In the genomic region with DNA sequence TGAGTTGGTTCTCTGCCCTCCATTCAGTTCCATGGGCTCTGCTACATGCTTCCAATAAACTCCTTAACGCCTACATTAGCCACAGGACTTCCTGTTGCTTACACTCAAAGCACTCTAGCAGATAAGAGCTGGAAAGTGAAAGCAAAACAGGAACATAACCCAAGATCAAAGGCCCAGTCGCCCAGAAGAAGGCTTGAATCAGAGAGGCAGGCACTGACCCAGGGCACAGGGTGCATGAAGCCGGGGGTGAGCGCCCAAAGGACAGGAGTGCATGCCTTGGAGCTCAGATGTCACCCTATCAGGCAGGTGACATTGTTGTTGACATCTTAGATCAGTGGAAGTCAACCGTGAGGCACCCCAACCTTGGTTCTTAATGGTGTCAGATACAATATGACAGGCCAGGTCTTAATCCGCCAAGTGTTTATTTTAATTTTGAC, we compare ENCODE assay signal across 1 cellular context.
A peak's percentile ranks its signal among the peaks of the same experiment; 100 is the strongest.
TF ChIP-seq lines count a peak whose summit lies in the region.

No MANE protein-coding gene starts in this region.

TF ChIP-seq in GM12878, 131 proteins besides CTCF, POLR2A, EP300 and RAD21 (continued from another document):
- TF ChIP-seq, protein P1, sequence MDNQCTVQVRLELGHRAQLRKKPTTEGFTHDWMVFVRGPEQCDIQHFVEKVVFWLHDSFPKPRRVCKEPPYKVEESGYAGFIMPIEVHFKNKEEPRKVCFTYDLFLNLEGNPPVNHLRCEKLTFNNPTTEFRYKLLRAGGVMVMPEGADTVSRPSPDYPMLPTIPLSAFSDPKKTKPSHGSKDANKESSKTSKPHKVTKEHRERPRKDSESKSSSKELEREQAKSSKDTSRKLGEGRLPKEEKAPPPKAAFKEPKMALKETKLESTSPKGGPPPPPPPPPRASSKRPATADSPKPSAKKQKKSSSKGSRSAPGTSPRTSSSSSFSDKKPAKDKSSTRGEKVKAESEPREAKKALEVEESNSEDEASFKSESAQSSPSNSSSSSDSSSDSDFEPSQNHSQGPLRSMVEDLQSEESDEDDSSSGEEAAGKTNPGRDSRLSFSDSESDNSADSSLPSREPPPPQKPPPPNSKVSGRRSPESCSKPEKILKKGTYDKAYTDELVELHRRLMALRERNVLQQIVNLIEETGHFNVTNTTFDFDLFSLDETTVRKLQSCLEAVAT (IDR thresholded peaks at IDR 0.05) = peak; percentile 65; the same call in 1 of the 2 replicates
- TF ChIP-seq DPF2 (IDR thresholded peaks at IDR 0.05) = 0 out of 2 replicates have a peak, but pooled peaks have one; percentile 20
- TF ChIP-seq, protein P2, sequence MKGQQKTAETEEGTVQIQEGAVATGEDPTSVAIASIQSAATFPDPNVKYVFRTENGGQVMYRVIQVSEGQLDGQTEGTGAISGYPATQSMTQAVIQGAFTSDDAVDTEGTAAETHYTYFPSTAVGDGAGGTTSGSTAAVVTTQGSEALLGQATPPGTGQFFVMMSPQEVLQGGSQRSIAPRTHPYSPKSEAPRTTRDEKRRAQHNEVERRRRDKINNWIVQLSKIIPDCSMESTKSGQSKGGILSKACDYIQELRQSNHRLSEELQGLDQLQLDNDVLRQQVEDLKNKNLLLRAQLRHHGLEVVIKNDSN (IDR thresholded peaks at IDR 0.05; ENCODE audit: borderline replicate concordance, extremely low read length, insufficient read depth, low read depth, low read length) = no peak
